In the genomic region with DNA sequence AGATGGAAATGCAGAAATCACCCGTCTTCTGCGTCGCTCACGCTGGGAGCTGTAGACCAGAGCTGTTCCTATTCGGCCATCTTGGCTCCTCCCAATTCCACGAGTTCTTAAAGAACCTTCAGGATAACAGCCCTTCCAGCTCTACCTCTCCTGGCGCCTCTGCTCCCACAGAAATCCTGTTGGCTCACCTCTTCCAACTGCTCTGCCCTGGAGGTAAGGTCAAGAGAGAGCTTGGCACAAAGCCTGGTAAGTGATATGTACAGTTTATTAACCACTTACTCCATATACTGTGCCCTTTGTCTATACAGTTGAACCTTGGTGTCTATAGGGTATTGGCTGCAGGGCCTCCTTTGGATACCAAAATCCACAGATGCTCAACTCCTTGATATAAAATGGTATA, we compare ENCODE assay signal across 28 cellular contexts. TPM values are rescaled to one million over a fixed set of nuclear protein-coding genes. Genes with fewer than 3 reads are reported as not detected.
A peak's percentile ranks its signal among the peaks of the same experiment; 100 is the strongest.
DNase-seq lines count a peak whose midpoint lies in the region; ATAC-seq, FAIRE-seq and TF ChIP-seq lines count a peak whose summit lies in the region.
"Had no signal": no experiment of that assay in that cellular context is flagged by ENCODE, and none has a peak within 500 bp of the region (broad histone marks: within the 10 kb centered on the region; RNA-seq: fewer than 3 reads in every experiment).

No MANE protein-coding gene starts in this region.

- H3K4me1 ChIP-seq in right atrium auricular region (no peaks in the 10 kb centered on the region), body of pancreas (no peaks in the 10 kb centered on the region)
- H3K4me1 ChIP-seq: gastrocnemius medialis had no signal

- no peak overlapping the region for H3K4me3 Mint-ChIP-seq in effector memory CD8-positive, alpha-beta T cell
- H3K4me3 Mint-ChIP-seq: activated CD4-positive, alpha-beta T cell treated with anti-CD3 and anti-CD28 coated beads, Interleukin-2, amount 10 ng/mL, durations not matched to agents 24 days and 14 days; activated T-cell treated with anti-CD3 and anti-CD28 coated beads, Interleukin-2, amount 50 U/mL, for 4 hours; B cell; CD8-positive, alpha-beta memory T cell; naive thymus-derived CD4-positive, alpha-beta T cell; stimulated activated naive CD8-positive, alpha-beta T cell treated with anti-CD3 and anti-CD28 coated beads, Interleukin-15, Interleukin-2, amounts not matched to agents 100 ng/mL and 50 ng/mL, for 24 hours had no signal

- TF ChIP-seq CTCF in right atrium auricular region (IDR thresholded peaks at IDR 0.05) (no peak), RWPE1 (conservative IDR thresholded peaks at IDR 0.05; ENCODE audit: low read depth) (no peak), body of pancreas (IDR thresholded peaks at IDR 0.05) (no peak)

- 81 to 87% methylated on average over 7 of the region's 7 CpGs for WGBS in body of pancreas, 2 donors

- ATAC-seq in Right ventricle myocardium inferior (peak; percentile 50), body of pancreas (no peak)
- no peak for ATAC-seq in effector memory CD8-positive, alpha-beta T cell (replicated peaks)
- ATAC-seq: activated T-cell treated with anti-CD3 and anti-CD28 coated beads, Interleukin-2, amount 50 U/mL, for 4 hours; gastrocnemius medialis; naive thymus-derived CD4-positive, alpha-beta T cell had no signal

- peaks cover 4 to 13% of the 10 kb centered on the region in 2 donors for H3K9me3 Mint-ChIP-seq in effector memory CD8-positive, alpha-beta T cell
- H3K9me3 Mint-ChIP-seq: activated CD4-positive, alpha-beta T cell treated with anti-CD3 and anti-CD28 coated beads, Interleukin-2, amount 10 ng/mL, durations not matched to agents 24 days and 14 days; activated T-cell treated with anti-CD3 and anti-CD28 coated beads, Interleukin-2, amount 50 U/mL, for 4 hours; mesothelial cell of epicardium had no signal

- H3K36me3 ChIP-seq in right atrium auricular region (no peaks in the 10 kb centered on the region), body of pancreas (replicated peaks in 1 of 2; ENCODE audit: insufficient read depth in 1 of 2, low read depth in 2 of 2) (no peaks in the 10 kb centered on the region)
- H3K36me3 ChIP-seq: gastrocnemius medialis, MG63, WERI-Rb-1 had no signal

- POLR2A ChIA-PET in RWPE1 (lab: Yijun Ruan, JAX; ENCODE audit: low non-redundant PET) = no interaction called here

- intact Hi-C loops in Right ventricle myocardium inferior (cut with DNase I) (no loop called here), body of pancreas (cut with DNase I) (no loop called here)

- no peaks in the 10 kb centered on the region for H3K36me3 Mint-ChIP-seq in effector memory CD8-positive, alpha-beta T cell (ENCODE audit: insufficient read depth)
- H3K36me3 Mint-ChIP-seq: CD8-positive, alpha-beta memory T cell; mesothelial cell of epicardium had no signal

- H3K27ac Mint-ChIP-seq in effector memory CD8-positive, alpha-beta T cell = no peak overlapping the region
- H3K27ac Mint-ChIP-seq: activated CD4-positive, alpha-beta T cell treated with anti-CD3 and anti-CD28 coated beads, Interleukin-2, amount 10 ng/mL, durations not matched to agents 24 days and 14 days; B cell; CD8-positive, alpha-beta memory T cell; mesothelial cell of epicardium; naive thymus-derived CD4-positive, alpha-beta T cell; stimulated activated naive CD8-positive, alpha-beta T cell treated with anti-CD3 and anti-CD28 coated beads, Interleukin-15, Interleukin-2, amounts not matched to agents 100 ng/mL and 50 ng/mL, for 24 hours had no signal

- H3K27me3 ChIP-seq in right atrium auricular region (no peaks in the 10 kb centered on the region), body of pancreas (no peaks in the 10 kb centered on the region)
- H3K27me3 ChIP-seq: gastrocnemius medialis, MG63 had no signal

- CTCF ChIA-PET in RWPE1 (lab: Yijun Ruan, JAX) = interaction anchor here (0.6 kb wide), 1 partner anchor 43 kb away, joined by 6 read pairs; no protein-coding TSS in a partner anchor

- H3K4me3 ChIP-seq in right atrium auricular region (no peak overlapping the region), body of pancreas (no peak overlapping the region)
- H3K4me3 ChIP-seq: gastrocnemius medialis, MG63 had no signal

- TF ChIP-seq POLR2A in body of pancreas (IDR thresholded peaks at IDR 0.05) = no peak

- DNase-seq in Right ventricle myocardium inferior (ENCODE audit: missing footprints) = no peak
- no peak for DNase-seq in right atrium auricular region (ENCODE audit: low spot score)
- peak; percentile 12 for DNase-seq in NCI-H1694 (lab: John Stamatoyannopoulos, UW)
- DNase-seq in RWPE1 (ENCODE audit: low spot score) = no peak
- DNase-seq in effector memory CD8-positive, alpha-beta T cell = no peak
- no peak for DNase-seq in body of pancreas
- no peak for DNase-seq in activated T-cell treated with anti-CD3 and anti-CD28 coated beads for 4 hours
- DNase-seq in RCC 7860 (ENCODE audit: low spot score) = no peak
- DNase-seq: activated CD4-positive, alpha-beta T cell treated with anti-CD3 and anti-CD28 coated beads, Interleukin-2, amount 10 ng/mL, durations not matched to agents 24 days and 14 days; activated gamma-delta T cell treated with Interleukin-2 at 50 U/mL for 16 hours; activated T-cell treated with anti-CD3 and anti-CD28 coated beads, Interleukin-2, amount 50 U/mL, for 4 hours; caudate nucleus; CD8-positive, alpha-beta memory T cell; gastrocnemius medialis; GF-D8; hypothalamus; islet precursor cell; MG63; naive thymus-derived CD4-positive, alpha-beta T cell; NCI-H1436; SHP77 treated with DMSO at 0.1 percent for 48 hours; WERI-Rb-1 had no signal

- no peak for FAIRE-seq in RCC 7860 (lab: Jason Lieb, UNC)
- FAIRE-seq: astrocyte, H54 had no signal

- no peaks in the 10 kb centered on the region for H3K9me3 ChIP-seq in right atrium auricular region
- H3K9me3 ChIP-seq in body of pancreas = no peaks in the 10 kb centered on the region
- H3K9me3 ChIP-seq: gastrocnemius medialis, MG63 had no signal

- no peaks in the 10 kb centered on the region for H3K4me1 Mint-ChIP-seq in effector memory CD8-positive, alpha-beta T cell (ENCODE audit: low read depth in 2 of 2)
- H3K4me1 Mint-ChIP-seq: activated CD4-positive, alpha-beta T cell treated with anti-CD3 and anti-CD28 coated beads, Interleukin-2, amount 10 ng/mL, durations not matched to agents 24 days and 14 days; B cell; CD8-positive, alpha-beta memory T cell; naive thymus-derived CD4-positive, alpha-beta T cell had no signal

- peaks cover 0 to 7% of the 10 kb centered on the region in 2 donors for H3K27me3 Mint-ChIP-seq in effector memory CD8-positive, alpha-beta T cell
- H3K27me3 Mint-ChIP-seq: B cell; CD8-positive, alpha-beta memory T cell; stimulated activated naive CD8-positive, alpha-beta T cell treated with anti-CD3 and anti-CD28 coated beads, Interleukin-15, Interleukin-2, amounts not matched to agents 100 ng/mL and 50 ng/mL, for 24 hours had no signal

- H3K27ac ChIP-seq in right atrium auricular region = no peak overlapping the region
- H3K27ac ChIP-seq in RWPE1 = peak overlapping the region; percentile 56
- H3K27ac ChIP-seq in body of pancreas = no peak overlapping the region
- H3K27ac ChIP-seq: gastrocnemius medialis, WERI-Rb-1 had no signal

RNA-seq across cellular contexts. Expression of a gene that starts 17.8 kb away (rescaled TPM):
- total RNA-seq in Right ventricle myocardium inferior (340 TPM), right atrium auricular region (100 to 1,000 TPM; 126 to 218 TPM), body of pancreas (1 to 10 TPM in 1 of 2 donors, under 1 TPM in 1; 0.99 to 2.3 TPM)
- total RNA-seq: activated CD4-positive, alpha-beta T cell treated with anti-CD3 and anti-CD28 coated beads, Interleukin-2, amount 10 ng/mL, durations not matched to agents 24 days and 14 days; B cell; CD8-positive, alpha-beta memory T cell; naive thymus-derived CD4-positive, alpha-beta T cell; osteoblast had no signal

Comparison
In these comparisons a context has a peak if more than half of its experiments do, and no peak if none do; other contexts are left out.
1. RNA of a gene that starts 17.8 kb away (total RNA-seq): 340 TPM in Right ventricle myocardium inferior (single experiment) and 126 to 218 TPM in right atrium auricular region; 0.99 to 2.3 TPM in body of pancreas; every median in the first group is over 10 times any median in the second.